8 cellular contexts compared by ENCODE assay signal in the genomic region with DNA sequence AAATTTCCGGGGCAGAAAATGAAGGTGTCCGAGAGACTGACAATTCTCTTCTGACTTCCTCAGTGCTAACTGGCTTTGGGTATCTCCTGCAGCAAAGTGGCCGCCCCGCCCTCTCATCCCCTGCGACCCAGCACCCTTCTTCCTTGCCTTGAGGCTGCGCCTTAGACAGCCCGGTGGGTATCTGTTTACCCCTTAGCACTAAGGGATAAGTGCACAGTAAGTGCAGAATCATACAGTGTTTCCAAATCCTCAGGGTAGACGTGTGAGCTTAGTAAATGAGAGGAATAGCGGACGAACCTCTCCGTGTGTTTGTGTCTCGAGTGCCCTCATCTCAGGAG. TPM values are rescaled to one million over a fixed set of nuclear protein-coding genes. Genes with fewer than 3 reads are reported as not detected.
DNase-seq lines count a peak whose midpoint lies in the region; ATAC-seq and TF ChIP-seq lines count a peak whose summit lies in the region.

No MANE protein-coding gene starts in this region.

- no peak for DNase-seq in immature natural killer cell
- no peak for DNase-seq in stomach
- no peak for DNase-seq in NCI-H187 treated with DMSO at 0.1 percent for 48 hours (lab: John Stamatoyannopoulos, UW)
- no peak for DNase-seq in NCI-H1694 treated with DMSO at 0.1 percent for 48 hours (lab: John Stamatoyannopoulos, UW)
- DNase-seq in activated CD4-positive, alpha-beta T cell treated with anti-CD3 and anti-CD28 coated beads for 48 hours = no peak

- H3K4me1 Mint-ChIP-seq in activated naive CD8-positive, alpha-beta T cell (ENCODE audit: low read depth) = peaks cover 43% of the 10 kb centered on the region
- H3K4me1 Mint-ChIP-seq in immature natural killer cell = peaks cover 53 to 67% of the 10 kb centered on the region in 2 donors

- peaks cover 16% of the 10 kb centered on the region for H3K36me3 Mint-ChIP-seq in activated naive CD8-positive, alpha-beta T cell
- H3K36me3 Mint-ChIP-seq in immature natural killer cell = no peaks in the 10 kb centered on the region

- TF ChIP-seq CTCF in stomach (IDR thresholded peaks at IDR 0.05) = no peak

- WGBS in stomach, 5 donors = 0 to 1% (median 0%) methylated on average over 10 to 12 of the region's 12 CpGs

- H3K9me3 ChIP-seq in stomach = no peaks in the 10 kb centered on the region

- peak overlapping the region; percentile 83 to 93 (median 88) for H3K4me3 ChIP-seq in stomach

- ATAC-seq in GM18511 (IDR thresholded peaks at IDR 0.05; ENCODE audit: unreplicated experiment) (peak; percentile 60), HG02885 (IDR thresholded peaks at IDR 0.05; ENCODE audit: poor library complexity, unreplicated experiment) (peak; percentile 49)

- H3K36me3 ChIP-seq in stomach = no peaks in the 10 kb centered on the region

- peaks cover 18 to 62% (median 38%) of the 10 kb centered on the region in 4 donors for H3K4me1 ChIP-seq in stomach

- TF ChIP-seq POLR2A in stomach (IDR thresholded peaks at IDR 0.05) = no peak

- intact Hi-C loops in stomach (cut with DNase I; ENCODE audit: low total_unique reads) = no loop called here

- no peaks in the 10 kb centered on the region for H3K27me3 Mint-ChIP-seq in activated naive CD8-positive, alpha-beta T cell
- H3K27me3 Mint-ChIP-seq in immature natural killer cell (ENCODE audit: low read depth in 3 of 3) = peaks cover 8 to 16% (median 9%) of the 10 kb centered on the region in 3 donors

- peak overlapping the region; percentile 91 to 97 (median 93) for H3K27ac ChIP-seq in stomach

- TF ChIP-seq EP300 in stomach (IDR thresholded peaks at IDR 0.05) = no peak

- no peaks in the 10 kb centered on the region for H3K27me3 ChIP-seq in stomach

- H3K9me3 Mint-ChIP-seq in activated naive CD8-positive, alpha-beta T cell (ENCODE audit: low read depth) = no peaks in the 10 kb centered on the region
- no peaks in the 10 kb centered on the region for H3K9me3 Mint-ChIP-seq in immature natural killer cell

- H3K4me3 Mint-ChIP-seq in activated naive CD8-positive, alpha-beta T cell = peak overlapping the region; percentile 99
- peak overlapping the region; percentile 91 to 100 (median 98) for H3K4me3 Mint-ChIP-seq in immature natural killer cell

- H3K27ac Mint-ChIP-seq in activated naive CD8-positive, alpha-beta T cell = peak overlapping the region; percentile 93
- peak overlapping the region; percentile 94 to 98 (median 96) for H3K27ac Mint-ChIP-seq in immature natural killer cell

RNA-seq across cellular contexts. Expression of gene CHORDC1, which starts 0.4 kb away (rescaled TPM):
- polyA plus RNA-seq in immature natural killer cell = 10 to 100 TPM in 2 of 3 donors, 1 to 10 TPM in 1; 9.8 to 30.9 (median 10.2) TPM
- total RNA-seq in stomach = 100 to 1,000 TPM in 1 of 5 donors, 10 to 100 TPM in 4; 37.7 to 102 (median 52.9) TPM
- polyA plus RNA-seq in stomach = 10 to 100 TPM; 14.4 to 25.4 (median 15.3) TPM
